18 cellular contexts compared by ENCODE assay signal in genomic region chr2:55108456-55108855, GRCh38. TPM values are rescaled to one million over a fixed set of nuclear protein-coding genes. Genes with fewer than 3 reads are reported as not detected.
DNase-seq lines count a peak whose midpoint lies in the region; ATAC-seq and TF ChIP-seq lines count a peak whose summit lies in the region.
"Had no signal": no experiment of that assay in that cellular context is flagged by ENCODE, and none has a peak within 500 bp of the region (broad histone marks: within the 10 kb centered on the region; RNA-seq: fewer than 3 reads in every experiment).

No MANE protein-coding gene starts in this region.

- peak overlapping the region in 6 of 11 experiments; percentile 44 to 98 (median 80); a peak in 7 of 22 replicates for H3K27ac ChIP-seq in BLaER1 treated with 17β-estradiol and CSF1 and Interleukin-3, amounts not matched to agents 10 nM and 100 nM
- peak overlapping the region in 52 of 59 donors; percentile 1 to 99 (median 93) for H3K27ac ChIP-seq in dorsolateral prefrontal cortex
- H3K27ac ChIP-seq in sigmoid colon: peak overlapping the region; percentile 66 to 89 (median 88)
- peak overlapping the region in 2 of 5 donors; percentile 93 to 96 for H3K27ac ChIP-seq in adrenal gland
- H3K27ac ChIP-seq in upper lobe of right lung: no peak overlapping the region
- H3K27ac ChIP-seq: psoas muscle, testis had no signal

- TF ChIP-seq POLR2A in sigmoid colon (IDR thresholded peaks at IDR 0.05) (no peak), adrenal gland (IDR thresholded peaks at IDR 0.05) (no peak)

- TF ChIP-seq CTCF in dorsolateral prefrontal cortex (IDR thresholded peaks at IDR 0.05 in 54 of 56, conservative IDR thresholded peaks at IDR 0.05 in 2 of 56; ENCODE audit: low read depth in 1 of 56, partially characterized antibody in 56 of 56) (no peak), sigmoid colon (IDR thresholded peaks at IDR 0.05) (no peak), adrenal gland (IDR thresholded peaks at IDR 0.05) (no peak), upper lobe of right lung (IDR thresholded peaks at IDR 0.05) (no peak)

- H3K36me3 ChIP-seq in BLaER1 treated with 17β-estradiol and CSF1 and Interleukin-3, amounts not matched to agents 10 nM and 100 nM: no peaks in the 10 kb centered on the region
- H3K36me3 ChIP-seq in sigmoid colon (no peaks in the 10 kb centered on the region), adrenal gland (replicated peaks in 1 of 2) (no peaks in the 10 kb centered on the region), upper lobe of right lung (no peaks in the 10 kb centered on the region)

- H3K27me3 ChIP-seq in BLaER1 treated with 17β-estradiol and CSF1 and Interleukin-3, amounts not matched to agents 10 nM and 100 nM: no peaks in the 10 kb centered on the region
- H3K27me3 ChIP-seq in dorsolateral prefrontal cortex: no peaks in the 10 kb centered on the region
- H3K27me3 ChIP-seq in sigmoid colon: no peaks in the 10 kb centered on the region
- H3K27me3 ChIP-seq in adrenal gland: no peaks in the 10 kb centered on the region
- H3K27me3 ChIP-seq in upper lobe of right lung: no peaks in the 10 kb centered on the region
- H3K27me3 ChIP-seq: testis had no signal

- ATAC-seq in GM21529 (IDR thresholded peaks at IDR 0.05; ENCODE audit: unreplicated experiment) (no peak), upper lobe of right lung (no peak)
- ATAC-seq: left cardiac atrium, psoas muscle had no signal

- WGBS in sigmoid colon, 2 donors: 90 to 93% methylated on average over 2 of the region's 2 CpGs
- 72 to 83% (median 76%) methylated on average over 2 of the region's 2 CpGs for WGBS in adrenal gland, 4 donors

- intact Hi-C loops in dorsolateral prefrontal cortex (cut with DNase I): no loop called here
- intact Hi-C loops in sigmoid colon (cut with DNase I): loop anchor here (2.0 kb wide), 1 partner anchor 24 kb away; no protein-coding TSS in a partner anchor
- intact Hi-C loops in adrenal gland (cut with DNase I): no loop called here
- intact Hi-C loops in upper lobe of right lung (cut with DNase I): no loop called here

- DNase-seq in NCI-H524 treated with DMSO at 0.1 percent for 48 hours (lab: John Stamatoyannopoulos, UW) (peak; percentile 53), dorsolateral prefrontal cortex (no peak), sigmoid colon (no peak), adrenal gland (no peak), RPMI8226 (no peak), upper lobe of right lung (no peak)
- DNase-seq: activated CD4-positive, CD25-positive, alpha-beta regulatory T cell treated with anti-CD3 and anti-CD28 coated beads, Interleukin-2, amount 50 U/mL, for 72 hours; left cardiac atrium; NCI-H1092 treated with DMSO at 0.1 percent for 48 hours; nephron progenitor cell; OCI-M1; psoas muscle; stimulated activated CD4-positive, alpha-beta T cell treated with anti-CD3 and anti-CD28 coated beads, Interleukin-12 subunit alpha, Interleukin-12 subunit beta, amount 100 ng/mL, for 4 hours; stimulated activated CD8-positive, alpha-beta memory T cell treated with anti-CD3 and anti-CD28 coated beads, Interleukin-4, amount 100 ng/mL, for 48 hours; T1000; testis had no signal

- peaks cover 58 to 100% (median 96%) of the 10 kb centered on the region in 10 experiments for H3K4me1 ChIP-seq in BLaER1 treated with 17β-estradiol and CSF1 and Interleukin-3, amounts not matched to agents 10 nM and 100 nM
- H3K4me1 ChIP-seq in sigmoid colon (peaks cover 0 to 78% (median 59%) of the 10 kb centered on the region in 4 donors), adrenal gland (replicated peaks in 1 of 2) (peaks cover 34 to 40% of the 10 kb centered on the region in 2 donors), upper lobe of right lung (peaks cover 22% of the 10 kb centered on the region)

- TF ChIP-seq EP300 in sigmoid colon (IDR thresholded peaks at IDR 0.05): no peak

- H3K4me3 ChIP-seq in BLaER1 treated with 17β-estradiol and CSF1 and Interleukin-3, amounts not matched to agents 10 nM and 100 nM: no peak overlapping the region
- peak overlapping the region in 1 of 59 donors; percentile 9 for H3K4me3 ChIP-seq in dorsolateral prefrontal cortex
- H3K4me3 ChIP-seq in sigmoid colon: no peak overlapping the region
- H3K4me3 ChIP-seq in adrenal gland: no peak overlapping the region
- no peak overlapping the region for H3K4me3 ChIP-seq in upper lobe of right lung
- H3K4me3 ChIP-seq: psoas muscle, testis had no signal

- no peaks in the 10 kb centered on the region for H4K20me1 ChIP-seq in BLaER1 treated with 17β-estradiol and CSF1 and Interleukin-3, amounts not matched to agents 10 nM and 100 nM

- peak overlapping the region in 8 of 11 experiments; percentile 24 to 99 (median 58); a peak in 14 of 22 replicates for H3K4me2 ChIP-seq in BLaER1 treated with 17β-estradiol and CSF1 and Interleukin-3, amounts not matched to agents 10 nM and 100 nM

- 0 out of 22 replicates have a peak overlapping the region, but pooled peaks of 1 of the 11 experiments have one; percentile 6 for H3K9ac ChIP-seq in BLaER1 treated with 17β-estradiol and CSF1 and Interleukin-3, amounts not matched to agents 10 nM and 100 nM

- peaks cover 0 to 8% (median 0%) of the 10 kb centered on the region in 11 experiments; a peak in 3 of 22 replicates for H3K9me3 ChIP-seq in BLaER1 treated with 17β-estradiol and CSF1 and Interleukin-3, amounts not matched to agents 10 nM and 100 nM (replicated peaks in 1 of 11)
- H3K9me3 ChIP-seq in sigmoid colon (no peaks in the 10 kb centered on the region), adrenal gland (replicated peaks in 1 of 3) (no peaks in the 10 kb centered on the region), upper lobe of right lung (no peaks in the 10 kb centered on the region)
- H3K9me3 ChIP-seq: psoas muscle, testis had no signal

RNA-seq across cellular contexts. Expression of gene RTN4, which starts 58.2 kb away (rescaled TPM):
- total RNA-seq in dorsolateral prefrontal cortex: 100 to 1,000 TPM; 342 to 975 (median 727) TPM
- total RNA-seq in sigmoid colon: 100 to 1,000 TPM; 152 to 264 (median 199) TPM
- 100 to 1,000 TPM in 1 of 3 donors, 10 to 100 TPM in 2; 54.1 to 153 (median 62.0) TPM for polyA plus RNA-seq in sigmoid colon
- 100 to 1,000 TPM; 216 to 538 (median 477) TPM for total RNA-seq in adrenal gland
- polyA plus RNA-seq in adrenal gland: 100 to 1,000 TPM; 240 to 694 (median 266) TPM
- total RNA-seq in upper lobe of right lung: 275 TPM
